Comparison of ENCODE assay signal across 10 cellular contexts in genomic region chr2:217593732-217594131, GRCh38.
DNase-seq lines count a peak whose midpoint lies in the region; ATAC-seq and TF ChIP-seq lines count a peak whose summit lies in the region.
"Had no signal": no experiment of that assay in that cellular context is flagged by ENCODE, and none has a peak within 500 bp of the region (broad histone marks: within the 10 kb centered on the region; RNA-seq: fewer than 3 reads in every experiment).

No MANE protein-coding gene starts in this region.

- no peak overlapping the region for H3K4me3 ChIP-seq in OCI-LY3 (ENCODE audit: low read length)
- no peak overlapping the region for H3K4me3 ChIP-seq in neuronal stem cell (ENCODE audit: low read length in 2 of 2)

- ATAC-seq in activated T-cell treated with anti-CD3 and anti-CD28 coated beads, Interleukin-2, amount 50 U/mL, for 72 hours (replicated peaks in 1 of 2) = no peak
- peak; percentile 50 for ATAC-seq in HG03108 (IDR thresholded peaks at IDR 0.05; ENCODE audit: unreplicated experiment)
- ATAC-seq in activated T-helper 17 cell treated with anti-CD3 and anti-CD28 coated beads, Interleukin-2, amount 50 U/mL, for 72 hours (replicated peaks) = no peak

- peak overlapping the region; percentile 52 for H3K27ac Mint-ChIP-seq in activated T-cell treated with anti-CD3 and anti-CD28 coated beads, Interleukin-2, amount 50 U/mL, for 72 hours
- no peak overlapping the region for H3K27ac Mint-ChIP-seq in activated T-helper 17 cell treated with anti-CD3 and anti-CD28 coated beads, Interleukin-2, amount 50 U/mL, for 72 hours

- no peaks in the 10 kb centered on the region for H3K9me3 ChIP-seq in OCI-LY3 (ENCODE audit: insufficient read depth, low read length)
- no peaks in the 10 kb centered on the region for H3K9me3 ChIP-seq in neuronal stem cell (replicated peaks in 1 of 2; ENCODE audit: control insufficient read depth in 2 of 2, insufficient read depth in 1 of 2, low read depth in 1 of 2, low read length in 2 of 2)

- H3K79me2 ChIP-seq in OCI-LY3 (ENCODE audit: low read length) = no peaks in the 10 kb centered on the region

- H3K23ac ChIP-seq in neuronal stem cell (ENCODE audit: low read depth, low read length, poor library complexity) = no peak overlapping the region

- H2BK5ac ChIP-seq in neuronal stem cell (ENCODE audit: low read length) = no peak overlapping the region

- H4K20me1 ChIP-seq in OCI-LY3 (ENCODE audit: insufficient read depth, low read length) = no peaks in the 10 kb centered on the region

- H2BK120ac ChIP-seq in neuronal stem cell (ENCODE audit: low read depth, low read length) = no peak overlapping the region

- WGBS in neuronal stem cell (ENCODE audit: extremely low coverage in 2 of 2, insufficient read length in 2 of 2, insufficient replicate concordance in 1 of 2), 2 donors = no CpG with 5 or more reads among the region's 4 CpGs

- no peak overlapping the region; the same call in 1 of the 2 replicates for H2AFZ ChIP-seq in OCI-LY3 (ENCODE audit: low read depth, low read length)
- H2AFZ ChIP-seq in neuronal stem cell (ENCODE audit: low read length) = no peak overlapping the region

- H3K36me3 ChIP-seq in OCI-LY3 (replicated peaks; ENCODE audit: low read depth, low read length) = no peaks in the 10 kb centered on the region
- no peaks in the 10 kb centered on the region for H3K36me3 ChIP-seq in neuronal stem cell (replicated peaks in 1 of 2; ENCODE audit: control insufficient read depth in 2 of 2, insufficient read depth in 2 of 2, low read length in 2 of 2)

- H3K9me3 Mint-ChIP-seq in activated T-cell treated with anti-CD3 and anti-CD28 coated beads, Interleukin-2, amount 50 U/mL, for 72 hours = peaks cover 0 to 2% of the 10 kb centered on the region in 2 donors
- no peaks in the 10 kb centered on the region for H3K9me3 Mint-ChIP-seq in activated T-helper 17 cell treated with anti-CD3 and anti-CD28 coated beads, Interleukin-2, amount 50 U/mL, for 72 hours

- no peak overlapping the region for H2BK12ac ChIP-seq in neuronal stem cell (ENCODE audit: low read length)

- H3K27me3 Mint-ChIP-seq in activated T-cell treated with anti-CD3 and anti-CD28 coated beads, Interleukin-2, amount 50 U/mL, for 72 hours (ENCODE audit: low read depth) = no peaks in the 10 kb centered on the region
- peaks cover 5% of the 10 kb centered on the region for H3K27me3 Mint-ChIP-seq in activated T-helper 17 cell treated with anti-CD3 and anti-CD28 coated beads, Interleukin-2, amount 50 U/mL, for 72 hours

- no peak overlapping the region for H2AK5ac ChIP-seq in neuronal stem cell (ENCODE audit: low read depth, low read length)

- no peak overlapping the region for H3K14ac ChIP-seq in neuronal stem cell (ENCODE audit: low read length)

- H4K8ac ChIP-seq in neuronal stem cell (ENCODE audit: low read depth, low read length) = no peak overlapping the region

- no peaks in the 10 kb centered on the region for H3K79me1 ChIP-seq in neuronal stem cell (ENCODE audit: low read depth, low read length)

- H3K4me1 ChIP-seq in OCI-LY3 (ENCODE audit: low read length) (peaks cover 12% of the 10 kb centered on the region), neuronal stem cell (ENCODE audit: control insufficient read depth in 2 of 2, insufficient read depth in 1 of 2, low read depth in 1 of 2, low read length in 2 of 2) (no peaks in the 10 kb centered on the region)

- no peak overlapping the region for H2BK15ac ChIP-seq in neuronal stem cell (ENCODE audit: low read length)

- peak overlapping the region in 1 of 2 donors; percentile 41 for H3K4me3 Mint-ChIP-seq in activated T-cell treated with anti-CD3 and anti-CD28 coated beads, Interleukin-2, amount 50 U/mL, for 72 hours
- H3K4me3 Mint-ChIP-seq in activated T-helper 17 cell treated with anti-CD3 and anti-CD28 coated beads, Interleukin-2, amount 50 U/mL, for 72 hours = no peak overlapping the region

- no peak for TF ChIP-seq CTCF in OCI-LY3 (IDR thresholded peaks at IDR 0.05; ENCODE audit: low read depth, low read length)

- no peak overlapping the region for H3K9ac ChIP-seq in OCI-LY3 (ENCODE audit: low read length)
- H3K9ac ChIP-seq in neuronal stem cell (ENCODE audit: low read depth, low read length, poor library complexity) = no peak overlapping the region

- peaks cover 5% of the 10 kb centered on the region for H3K4me1 Mint-ChIP-seq in activated T-cell treated with anti-CD3 and anti-CD28 coated beads, Interleukin-2, amount 50 U/mL, for 72 hours (ENCODE audit: low read depth)
- no peaks in the 10 kb centered on the region for H3K4me1 Mint-ChIP-seq in activated T-helper 17 cell treated with anti-CD3 and anti-CD28 coated beads, Interleukin-2, amount 50 U/mL, for 72 hours

- no peak for DNase-seq in activated T-cell treated with anti-CD3 and anti-CD28 coated beads, Interleukin-2, amount 50 U/mL, for 72 hours
- no peak for DNase-seq in activated T-cell treated with anti-CD3 and anti-CD28 coated beads, Interleukin-2, amount 50 U/mL, for 48 hours
- DNase-seq in neuronal stem cell (ENCODE audit: low spot score) (no peak), T-helper 1 cell (no peak)
- DNase-seq in stimulated activated CD8-positive, alpha-beta memory T cell treated with anti-CD3 and anti-CD28 coated beads, Interleukin-4, amount 100 ng/mL, for 48 hours = no peak
- DNase-seq: NCI-H2081; stimulated activated naive CD4-positive, alpha-beta T cell treated with Interleukin-2 at 50 U/mL for 16 hours had no signal

- H3K4me2 ChIP-seq in OCI-LY3 (ENCODE audit: low read length) (peak overlapping the region; percentile 34), neuronal stem cell (ENCODE audit: insufficient read depth, low read length, poor library complexity, severe bottlenecking) (no peak overlapping the region)

- H3K18ac ChIP-seq in neuronal stem cell (ENCODE audit: low read length) = no peak overlapping the region

- H4K91ac ChIP-seq in neuronal stem cell (ENCODE audit: low read depth, low read length, poor library complexity) = no peak overlapping the region

- H3K36me3 Mint-ChIP-seq in activated T-cell treated with anti-CD3 and anti-CD28 coated beads, Interleukin-2, amount 50 U/mL, for 72 hours (ENCODE audit: insufficient read depth in 2 of 2) = no peaks in the 10 kb centered on the region
- no peaks in the 10 kb centered on the region for H3K36me3 Mint-ChIP-seq in activated T-helper 17 cell treated with anti-CD3 and anti-CD28 coated beads, Interleukin-2, amount 50 U/mL, for 72 hours (ENCODE audit: low read depth)

- H3K27ac ChIP-seq in OCI-LY3 (ENCODE audit: low read length) (no peak overlapping the region), neuronal stem cell (replicated peaks; ENCODE audit: low read length) (no peak overlapping the region)

- H3K27me3 ChIP-seq in OCI-LY3 (ENCODE audit: low read depth, low read length) = peaks cover 4% of the 10 kb centered on the region
- peaks cover 0 to 4% (median 0%) of the 10 kb centered on the region in 3 experiments for H3K27me3 ChIP-seq in neuronal stem cell (ENCODE audit: control insufficient read depth in 3 of 3, insufficient read depth in 3 of 3, low read depth in 1 of 3, low read length in 3 of 3)

- H3K4ac ChIP-seq in neuronal stem cell (ENCODE audit: low read length) = peak overlapping the region; percentile 24
